ENCODE assay signal across 32 cellular contexts in the genomic region with DNA sequence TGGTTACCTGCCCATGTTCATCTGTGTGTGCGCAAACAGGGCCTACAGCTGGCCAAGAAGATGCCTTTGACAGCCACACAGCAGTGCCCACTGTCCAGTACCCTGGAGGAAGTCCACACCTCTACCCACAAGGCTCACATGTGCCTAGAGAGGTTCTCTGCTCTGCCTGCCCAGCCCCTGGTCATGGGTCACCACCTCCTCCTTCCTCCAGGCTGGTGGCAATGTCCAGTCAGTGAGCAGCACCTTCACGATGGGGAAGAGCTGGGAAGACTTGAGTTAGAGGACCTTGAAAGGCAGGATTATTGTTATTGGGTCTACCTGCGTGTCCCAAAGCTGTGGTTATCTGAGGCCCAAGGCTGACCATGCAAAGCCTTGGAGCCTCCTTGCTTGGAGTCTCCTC.
"Had no signal": no experiment of that assay in that cellular context is flagged by ENCODE, and none has a peak within 500 bp of the region (broad histone marks: within the 10 kb centered on the region; RNA-seq: fewer than 3 reads in every experiment).

No MANE protein-coding gene starts in this region.

- DNase-seq: activated CD4-positive, alpha-beta memory T cell treated with anti-CD3 and anti-CD28 coated beads, Interleukin-2, amount 10 ng/mL, durations not matched to agents 7 days and 5 days; activated CD4-positive, alpha-beta T cell treated with anti-CD3 and anti-CD28 coated beads for 1 hour; activated CD4-positive, alpha-beta T cell treated with anti-CD3 and anti-CD28 coated beads for 48 hours; activated CD4-positive, CD25-positive, alpha-beta regulatory T cell; activated CD8-positive, alpha-beta memory T cell treated with anti-CD3 and anti-CD28 coated beads for 24 hours; activated CD8-positive, alpha-beta memory T cell treated with anti-CD3 and anti-CD28 coated beads, Interleukin-2, amount 50 U/mL, for 48 hours; activated effector memory CD4-positive, alpha-beta T cell treated with Interleukin-2 at 50 U/mL for 16 hours; activated naive CD4-positive, alpha-beta T cell treated with anti-CD3 and anti-CD28 coated beads, Interleukin-2, amount 10 ng/mL, durations not matched to agents 7 days and 5 days; activated naive CD8-positive, alpha-beta T cell treated with anti-CD3 and anti-CD28 coated beads, Interleukin-2, amount 50 U/mL, for 24 hours; activated T-cell treated with anti-CD3 and anti-CD28 coated beads, Interleukin-2, amount 50 U/mL, for 48 hours; anterior cingulate cortex; caudate nucleus; NCI-H1105; NCI-H1417 treated with DMSO at 0.1 percent for 48 hours; NCI-H1694; NCI-H1930; NCI-H2081 treated with DMSO at 0.1 percent for 48 hours; NCI-H226; NCI-H446 treated with DMSO at 0.1 percent for 48 hours; NCI-H524; NCI-H69; NCI-H82; SHP77; SK-N-SH; T-helper 1 cell; T-helper 2 cell; T-helper 9 cell; WERI-Rb-1 had no signal

- FAIRE-seq: bronchial epithelial cell had no signal

- H3K27ac ChIP-seq: SJSA1, WERI-Rb-1 had no signal

- ATAC-seq: activated CD8-positive, alpha-beta memory T cell treated with anti-CD3 and anti-CD28 coated beads, Interleukin-2, amount 10 ng/mL, durations not matched to agents 7 days and 5 days; activated naive CD8-positive, alpha-beta T cell treated with anti-CD3 and anti-CD28 coated beads, Interleukin-2, amount 50 U/mL, for 24 hours; Panc1 had no signal

- H3K9ac ChIP-seq: SK-N-SH had no signal

- H3K36me3 ChIP-seq: SJSA1, WERI-Rb-1 had no signal

- H3K4me1 ChIP-seq: SJSA1 had no signal

- H3K9me3 ChIP-seq: SJSA1, SK-N-SH had no signal

- H3K27me3 ChIP-seq: SJSA1 had no signal

- H3K4me3 ChIP-seq: SJSA1 had no signal

- H3K4me2 ChIP-seq: SK-N-SH had no signal
